In the genomic region with DNA sequence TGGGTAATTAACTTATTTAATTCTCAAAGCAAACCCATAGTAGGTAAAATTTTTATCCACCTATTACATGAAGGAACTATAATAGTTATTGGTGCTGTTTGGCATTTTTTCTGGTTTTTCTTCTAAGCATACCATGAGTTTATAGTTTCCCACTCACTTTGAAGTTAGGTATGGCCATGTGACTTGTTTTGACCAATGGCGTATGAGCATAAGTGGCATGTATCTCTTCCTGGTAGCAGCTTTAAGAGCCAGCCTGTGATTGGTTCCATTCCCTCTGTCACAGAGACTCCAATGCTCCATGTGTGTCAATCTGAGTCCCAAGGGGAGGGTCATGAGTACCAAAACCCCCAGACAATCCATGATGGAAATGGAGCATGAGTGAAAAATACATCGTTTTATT, we compare ENCODE assay signal across 25 cellular contexts.
"Had no signal": no experiment of that assay in that cellular context is flagged by ENCODE, and none has a peak within 500 bp of the region (broad histone marks: within the 10 kb centered on the region; RNA-seq: fewer than 3 reads in every experiment).

No MANE protein-coding gene starts in this region.

- DNase-seq: activated CD4-positive, alpha-beta T cell treated with anti-CD3 and anti-CD28 coated beads for 4 hours; activated CD4-positive, alpha-beta T cell treated with anti-CD3 and anti-CD28 coated beads, Interleukin-2, amount 50 U/mL, for 48 hours; activated CD4-positive, CD25-positive, alpha-beta regulatory T cell; activated CD8-positive, alpha-beta memory T cell treated with anti-CD3 and anti-CD28 coated beads, Interleukin-2, amount 50 U/mL, for 48 hours; activated effector memory CD4-positive, alpha-beta T cell treated with Interleukin-2 at 50 U/mL for 16 hours; activated naive CD4-positive, alpha-beta T cell treated with anti-CD3 and anti-CD28 coated beads for 36 hours; activated naive CD8-positive, alpha-beta T cell treated with anti-CD3 and anti-CD28 coated beads, Interleukin-2, amount 10 ng/mL, durations not matched to agents 7 days and 5 days; activated T-cell treated with anti-CD3 and anti-CD28 coated beads, Interleukin-2, amount 50 U/mL, for 48 hours; amniotic stem cell; colonic mucosa; esophagus squamous epithelium; gastrocnemius medialis; head of caudate nucleus; hypothalamus; mesenchymal stem cell; ovary; spleen; stimulated activated CD4-positive, alpha-beta T cell treated with anti-CD3 and anti-CD28 coated beads, Interleukin-4, amount 100 ng/mL, for 24 hours; stimulated activated naive CD8-positive, alpha-beta T cell treated with anti-CD3 and anti-CD28 coated beads, Interleukin-15, Interleukin-2, amounts not matched to agents 100 U/mL and 50 U/mL, for 24 hours; thyroid gland; upper lobe of right lung had no signal

- ATAC-seq: gastrocnemius medialis; stimulated activated naive CD8-positive, alpha-beta T cell treated with anti-CD3 and anti-CD28 coated beads, Interleukin-15, Interleukin-2, amounts not matched to agents 100 U/mL and 50 U/mL, for 24 hours; upper lobe of right lung had no signal

- H3K36me3 ChIP-seq: colonic mucosa, esophagus squamous epithelium, gastrocnemius medialis, neutrophil, ovary, prostate gland, spleen, thyroid gland, upper lobe of right lung had no signal

- FAIRE-seq: bronchial epithelial cell, islet of Langerhans had no signal

- H3K9me3 ChIP-seq: colonic mucosa, esophagus squamous epithelium, gastrocnemius medialis, neutrophil, ovary, prostate gland, spleen, thyroid gland, upper lobe of right lung had no signal

- H3K4me3 ChIP-seq: colonic mucosa, esophagus squamous epithelium, gastrocnemius medialis, ovary, prostate gland, spleen, thyroid gland, upper lobe of right lung had no signal

- H3K27ac ChIP-seq: colonic mucosa, esophagus squamous epithelium, gastrocnemius medialis, neutrophil, ovary, prostate gland, spleen, thyroid gland, upper lobe of right lung had no signal

- H3K27me3 ChIP-seq: colonic mucosa, neutrophil, ovary, spleen, thyroid gland, upper lobe of right lung had no signal

- H3K4me1 ChIP-seq: colonic mucosa, esophagus squamous epithelium, gastrocnemius medialis, prostate gland, spleen, thyroid gland, upper lobe of right lung had no signal
